ENCODE assay signal across 9 cellular contexts in the genomic region with DNA sequence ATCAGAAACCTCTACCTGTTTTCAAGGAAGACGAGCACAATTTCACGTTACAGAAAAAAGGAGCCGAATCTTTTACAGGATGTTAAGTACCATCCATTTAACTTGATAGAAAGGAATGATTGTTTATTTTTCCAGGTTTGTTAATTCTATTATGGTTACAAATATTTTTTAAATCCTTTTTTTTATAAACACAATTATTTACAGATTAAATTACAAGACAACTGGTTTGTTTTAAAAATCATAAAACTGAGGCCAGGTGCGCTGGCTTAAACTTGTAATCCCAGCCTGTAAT. TPM values are rescaled to one million over a fixed set of nuclear protein-coding genes. Genes with fewer than 3 reads are reported as not detected.
DNase-seq lines count a peak whose midpoint lies in the region; ATAC-seq and TF ChIP-seq lines count a peak whose summit lies in the region.
"Had no signal": no experiment of that assay in that cellular context is flagged by ENCODE, and none has a peak within 500 bp of the region (broad histone marks: within the 10 kb centered on the region; RNA-seq: fewer than 3 reads in every experiment).

No MANE protein-coding gene starts in this region.

- H3K36me3 ChIP-seq in vagina (no peaks in the 10 kb centered on the region), upper lobe of left lung (no peaks in the 10 kb centered on the region)
- H3K36me3 ChIP-seq: thoracic aorta had no signal

- H3K36me3 Mint-ChIP-seq in stimulated activated naive CD8-positive, alpha-beta T cell treated with anti-CD3 and anti-CD28 coated beads, Interleukin-15, Interleukin-2, amounts not matched to agents 100 ng/mL and 50 ng/mL, for 24 hours (ENCODE audit: low read depth): peaks cover 5% of the 10 kb centered on the region
- H3K36me3 Mint-ChIP-seq in activated T-helper 1 cell treated with anti-CD3 and anti-CD28 coated beads, Interleukin-12 subunit alpha, Interleukin-12 subunit beta, Interleukin-2, Interleukin-4 antibody, amounts not matched to agents 30 ng/mL and 10 ng/mL and 1 ng/mL, durations not matched to agents 14 hours and 24 hours and 36 hours (ENCODE audit: low read depth): no peaks in the 10 kb centered on the region
- H3K36me3 Mint-ChIP-seq in memory B cell: peaks cover 3% of the 10 kb centered on the region

- H3K27ac ChIP-seq in vagina (peak overlapping the region; percentile 75), upper lobe of left lung (peak overlapping the region in 2 of 4 donors; percentile 48 to 68)

- H3K4me3 Mint-ChIP-seq in stimulated activated naive CD8-positive, alpha-beta T cell treated with anti-CD3 and anti-CD28 coated beads, Interleukin-15, Interleukin-2, amounts not matched to agents 100 ng/mL and 50 ng/mL, for 24 hours: peak overlapping the region; percentile 80
- no peak overlapping the region for H3K4me3 Mint-ChIP-seq in activated T-helper 1 cell treated with anti-CD3 and anti-CD28 coated beads, Interleukin-12 subunit alpha, Interleukin-12 subunit beta, Interleukin-2, Interleukin-4 antibody, amounts not matched to agents 30 ng/mL and 10 ng/mL and 1 ng/mL, durations not matched to agents 14 hours and 24 hours and 36 hours
- no peak overlapping the region for H3K4me3 Mint-ChIP-seq in memory B cell

- no peaks in the 10 kb centered on the region for H3K9me3 Mint-ChIP-seq in stimulated activated naive CD8-positive, alpha-beta T cell treated with anti-CD3 and anti-CD28 coated beads, Interleukin-15, Interleukin-2, amounts not matched to agents 100 ng/mL and 50 ng/mL, for 24 hours
- H3K9me3 Mint-ChIP-seq in activated T-helper 1 cell treated with anti-CD3 and anti-CD28 coated beads, Interleukin-12 subunit alpha, Interleukin-12 subunit beta, Interleukin-2, Interleukin-4 antibody, amounts not matched to agents 30 ng/mL and 10 ng/mL and 1 ng/mL, durations not matched to agents 14 hours and 24 hours and 36 hours: peaks cover 3% of the 10 kb centered on the region
- peaks cover 2% of the 10 kb centered on the region for H3K9me3 Mint-ChIP-seq in memory B cell

- no peak for DNase-seq in stimulated activated naive CD8-positive, alpha-beta T cell treated with anti-CD3 and anti-CD28 coated beads, Interleukin-15, Interleukin-2, amounts not matched to agents 100 U/mL and 50 U/mL, for 24 hours
- no peak for DNase-seq in activated T-helper 1 cell treated with anti-CD3 and anti-CD28 coated beads, Interleukin-12 subunit alpha, Interleukin-12 subunit beta, Interleukin-2, Interleukin-4 antibody, amounts not matched to agents 30 ng/mL and 10 ng/mL and 1 ng/mL, durations not matched to agents 14 hours and 24 hours and 36 hours (ENCODE audit: low spot score)
- DNase-seq in memory B cell (ENCODE audit: low spot score in 2 of 2): no peak
- no peak for DNase-seq in vagina (ENCODE audit: extremely low spot score in 2 of 2)
- no peak for DNase-seq in lower leg skin (ENCODE audit: low spot score in 2 of 2)
- DNase-seq in upper lobe of left lung: no peak
- no peak for DNase-seq in NK-92 treated with Interleukin-12 subunit alpha and Interleukin-12 subunit beta, amount 100 ng/mL, for 24 hours (lab: John Stamatoyannopoulos, UW)

- no peak for TF ChIP-seq POLR2A in vagina (IDR thresholded peaks at IDR 0.05)
- no peak for TF ChIP-seq POLR2A in lower leg skin (IDR thresholded peaks at IDR 0.05)
- TF ChIP-seq POLR2A in upper lobe of left lung (IDR thresholded peaks at IDR 0.05): no peak

- peaks cover 15% of the 10 kb centered on the region for H3K27me3 Mint-ChIP-seq in stimulated activated naive CD8-positive, alpha-beta T cell treated with anti-CD3 and anti-CD28 coated beads, Interleukin-15, Interleukin-2, amounts not matched to agents 100 ng/mL and 50 ng/mL, for 24 hours
- peaks cover 14% of the 10 kb centered on the region for H3K27me3 Mint-ChIP-seq in activated T-helper 1 cell treated with anti-CD3 and anti-CD28 coated beads, Interleukin-12 subunit alpha, Interleukin-12 subunit beta, Interleukin-2, Interleukin-4 antibody, amounts not matched to agents 30 ng/mL and 10 ng/mL and 1 ng/mL, durations not matched to agents 14 hours and 24 hours and 36 hours (ENCODE audit: insufficient read depth)
- peaks cover 1% of the 10 kb centered on the region for H3K27me3 Mint-ChIP-seq in memory B cell

- no peak for TF ChIP-seq CTCF in vagina (IDR thresholded peaks at IDR 0.05)
- no peak for TF ChIP-seq CTCF in lower leg skin (IDR thresholded peaks at IDR 0.05)
- no peak for TF ChIP-seq CTCF in upper lobe of left lung (IDR thresholded peaks at IDR 0.05)

- no peak for ATAC-seq in stimulated activated naive CD8-positive, alpha-beta T cell treated with anti-CD3 and anti-CD28 coated beads, Interleukin-15, Interleukin-2, amounts not matched to agents 100 U/mL and 50 U/mL, for 24 hours
- ATAC-seq in memory B cell (ENCODE audit: low read depth): no peak
- ATAC-seq in upper lobe of left lung (ENCODE audit: low FRiP score in 2 of 2): no peak

- H3K27ac Mint-ChIP-seq in stimulated activated naive CD8-positive, alpha-beta T cell treated with anti-CD3 and anti-CD28 coated beads, Interleukin-15, Interleukin-2, amounts not matched to agents 100 ng/mL and 50 ng/mL, for 24 hours: peak overlapping the region; percentile 91
- H3K27ac Mint-ChIP-seq in activated T-helper 1 cell treated with anti-CD3 and anti-CD28 coated beads, Interleukin-12 subunit alpha, Interleukin-12 subunit beta, Interleukin-2, Interleukin-4 antibody, amounts not matched to agents 30 ng/mL and 10 ng/mL and 1 ng/mL, durations not matched to agents 14 hours and 24 hours and 36 hours: peak overlapping the region; percentile 93
- H3K27ac Mint-ChIP-seq in memory B cell: peak overlapping the region; percentile 95

- peaks cover 42% of the 10 kb centered on the region for H3K4me1 Mint-ChIP-seq in stimulated activated naive CD8-positive, alpha-beta T cell treated with anti-CD3 and anti-CD28 coated beads, Interleukin-15, Interleukin-2, amounts not matched to agents 100 ng/mL and 50 ng/mL, for 24 hours (ENCODE audit: low read depth)
- peaks cover 44% of the 10 kb centered on the region for H3K4me1 Mint-ChIP-seq in activated T-helper 1 cell treated with anti-CD3 and anti-CD28 coated beads, Interleukin-12 subunit alpha, Interleukin-12 subunit beta, Interleukin-2, Interleukin-4 antibody, amounts not matched to agents 30 ng/mL and 10 ng/mL and 1 ng/mL, durations not matched to agents 14 hours and 24 hours and 36 hours (ENCODE audit: low read depth)
- peaks cover 24% of the 10 kb centered on the region for H3K4me1 Mint-ChIP-seq in memory B cell

- H3K4me3 ChIP-seq in vagina (peak overlapping the region in 1 of 2 donors; percentile 76), lower leg skin (ENCODE audit: low read depth, poor library complexity, severe bottlenecking) (no peak overlapping the region), upper lobe of left lung (peak overlapping the region in 2 of 4 donors; percentile 48 to 72)

- no peaks in the 10 kb centered on the region for H3K27me3 ChIP-seq in vagina
- H3K27me3 ChIP-seq in upper lobe of left lung: no peaks in the 10 kb centered on the region

- peaks cover 35% of the 10 kb centered on the region for H3K4me1 ChIP-seq in vagina
- peaks cover 21 to 48% (median 37%) of the 10 kb centered on the region in 4 donors for H3K4me1 ChIP-seq in upper lobe of left lung

- H3K9me3 ChIP-seq in vagina: no peaks in the 10 kb centered on the region
- H3K9me3 ChIP-seq in upper lobe of left lung: no peaks in the 10 kb centered on the region
- H3K9me3 ChIP-seq: thoracic aorta had no signal

- TF ChIP-seq EP300 in upper lobe of left lung (IDR thresholded peaks at IDR 0.05): no peak

- 22 to 23% methylated on average over 4 of the region's 4 CpGs for WGBS in lower leg skin, 2 donors
- 22 to 26% methylated on average over 4 of the region's 4 CpGs for WGBS in upper lobe of left lung, 2 donors

- intact Hi-C loops in activated T-helper 1 cell treated with anti-CD3 and anti-CD28 coated beads, Interleukin-12 subunit alpha, Interleukin-12 subunit beta, Interleukin-2, Interleukin-4 antibody, amounts not matched to agents 30 ng/mL and 10 ng/mL and 1 ng/mL, durations not matched to agents 14 hours and 24 hours and 36 hours (cut with micrococcal nuclease): loop anchor here (2.0 kb wide), 1 partner anchor 30 kb away; no protein-coding TSS in a partner anchor
- intact Hi-C loops in vagina (cut with DNase I) (no loop called here), lower leg skin (cut with DNase I; ENCODE audit: low total_unique reads) (no loop called here)

RNA-seq across cellular contexts. Expression of a gene that starts 18.2 kb away (rescaled TPM):
- 9.6 and 12.4 TPM in 2 replicates for total RNA-seq in activated T-helper 1 cell treated with anti-CD3 and anti-CD28 coated beads, Interleukin-12 subunit alpha, Interleukin-12 subunit beta, Interleukin-2, Interleukin-4 antibody, amounts not matched to agents 30 ng/mL and 10 ng/mL and 1 ng/mL, durations not matched to agents 14 hours and 24 hours and 36 hours
- total RNA-seq in vagina (7.6 TPM), lower leg skin (10 to 100 TPM; 10.7 to 18.0 (median 14.6) TPM), upper lobe of left lung (10 to 100 TPM in 4 of 6 donors, 1 to 10 TPM in 2; 4.2 to 20.3 (median 11.6) TPM)

RNA-seq across cellular contexts. Expression of a gene that starts 35.0 kb away (rescaled TPM):
- not detected in 2 replicates for total RNA-seq in activated T-helper 1 cell treated with anti-CD3 and anti-CD28 coated beads, Interleukin-12 subunit alpha, Interleukin-12 subunit beta, Interleukin-2, Interleukin-4 antibody, amounts not matched to agents 30 ng/mL and 10 ng/mL and 1 ng/mL, durations not matched to agents 14 hours and 24 hours and 36 hours
- total RNA-seq in vagina (not detected), lower leg skin (not detected), upper lobe of left lung (not detected)
- total RNA-seq: thoracic aorta had no signal

RNA-seq across cellular contexts. Expression of a gene that starts 40.6 kb away (rescaled TPM):
- 0.15 and 0.39 TPM in 2 replicates for total RNA-seq in activated T-helper 1 cell treated with anti-CD3 and anti-CD28 coated beads, Interleukin-12 subunit alpha, Interleukin-12 subunit beta, Interleukin-2, Interleukin-4 antibody, amounts not matched to agents 30 ng/mL and 10 ng/mL and 1 ng/mL, durations not matched to agents 14 hours and 24 hours and 36 hours
- total RNA-seq in vagina (14.2 TPM), lower leg skin (10 to 100 TPM; 15.1 to 25.3 (median 18.5) TPM), upper lobe of left lung (10 to 100 TPM; 13.8 to 25.2 (median 16.8) TPM)

RNA-seq across cellular contexts. Expression of a gene that starts 53.9 kb away (rescaled TPM):
- 0.07 TPM in 1 of 2 replicates, not detected in the other for total RNA-seq in activated T-helper 1 cell treated with anti-CD3 and anti-CD28 coated beads, Interleukin-12 subunit alpha, Interleukin-12 subunit beta, Interleukin-2, Interleukin-4 antibody, amounts not matched to agents 30 ng/mL and 10 ng/mL and 1 ng/mL, durations not matched to agents 14 hours and 24 hours and 36 hours
- total RNA-seq in vagina (not detected), lower leg skin (not detected), upper lobe of left lung (1 to 10 TPM in 1 of 6 donors, under 1 TPM in 3, not detected in 2; 0.17 to 1.0 (median 0.28) TPM)
- total RNA-seq: thoracic aorta had no signal

Comparison
In these comparisons a context has a peak if more than half of its experiments do, and no peak if none do; other contexts are left out.
1. RNA of a gene that starts 40.6 kb away (total RNA-seq): 15.1 to 25.3 TPM in lower leg skin, 13.8 to 25.2 TPM in upper lobe of left lung and 14.2 TPM in vagina (single experiment); 0.15 to 0.39 TPM in activated T-helper 1 cell treated with anti-CD3 and anti-CD28 coated beads, Interleukin-12 subunit alpha, Interleukin-12 subunit beta, Interleukin-2, Interleukin-4 antibody, amounts not matched to agents 30 ng/mL and 10 ng/mL and 1 ng/mL, durations not matched to agents 14 hours and 24 hours and 36 hours; every median in the first group is over 10 times any median in the second.
2. Peak in every context shown above with its lines, with median percentiles within 50 percentile points of each other: H3K27ac Mint-ChIP-seq.